9 cellular contexts compared by ENCODE assay signal in the genomic region with DNA sequence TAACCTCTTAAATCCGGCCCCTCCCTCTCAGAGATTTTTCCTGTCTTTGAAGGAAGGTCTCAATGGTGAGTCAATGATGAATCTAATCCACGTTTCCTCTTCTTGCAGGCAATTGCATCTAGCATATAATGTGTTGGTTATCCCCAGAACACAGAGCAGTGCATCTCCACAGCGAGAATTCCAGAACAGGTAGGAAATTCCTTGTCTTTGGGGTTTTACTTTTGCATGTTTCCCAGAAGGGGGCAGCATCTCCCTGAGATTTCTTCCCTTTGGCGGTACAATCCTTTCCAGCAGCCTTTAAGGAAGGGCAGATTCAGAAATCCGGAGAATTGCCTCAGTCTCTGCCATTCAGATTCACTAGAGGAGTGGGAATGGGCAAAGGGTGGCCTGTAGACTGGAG.
DNase-seq lines count a peak whose midpoint lies in the region; ATAC-seq and TF ChIP-seq lines count a peak whose summit lies in the region.
"Had no signal": no experiment of that assay in that cellular context is flagged by ENCODE, and none has a peak within 500 bp of the region (broad histone marks: within the 10 kb centered on the region; RNA-seq: fewer than 3 reads in every experiment).

No MANE protein-coding gene starts in this region.

- H3K4me1 ChIP-seq in upper lobe of left lung = no peaks in the 10 kb centered on the region

- H3K36me3 ChIP-seq in upper lobe of left lung = no peaks in the 10 kb centered on the region

- 9 to 22% methylated on average over 5 of the region's 5 CpGs for WGBS in upper lobe of left lung, 2 donors

- TF ChIP-seq POLR2A in upper lobe of left lung (IDR thresholded peaks at IDR 0.05) = no peak

- no peak overlapping the region for H3K4me3 ChIP-seq in astrocyte of the spinal cord (ENCODE audit: low read depth, low read length)
- H3K4me3 ChIP-seq in upper lobe of left lung = no peak overlapping the region

- TF ChIP-seq CTCF in astrocyte of the spinal cord (IDR thresholded peaks at IDR 0.05; ENCODE audit: low read depth, low read length) = peak; percentile 65
- TF ChIP-seq CTCF in upper lobe of left lung (IDR thresholded peaks at IDR 0.05) = peak in 5 of 6 experiments; percentile 24 to 54 (median 34)

- no peak for ATAC-seq in upper lobe of left lung (ENCODE audit: low FRiP score in 2 of 2)

- peak; percentile 85 for DNase-seq in Daoy (ENCODE audit: low read depth)
- DNase-seq in M059J (ENCODE audit: low read depth) = peak; percentile 77
- peak; percentile 57 for DNase-seq in astrocyte of the spinal cord (ENCODE audit: low read depth, low spot score)
- DNase-seq in inferior parietal cortex (ENCODE audit: extremely low spot score) = peak; percentile 33
- DNase-seq in upper lobe of left lung = no peak
- no peak for DNase-seq in stimulated activated CD4-positive, alpha-beta T cell treated with anti-CD3 and anti-CD28 coated beads, Interleukin-4, amount 100 ng/mL, for 24 hours
- no peak for DNase-seq in T-helper 9 cell
- no peak for DNase-seq in stimulated activated naive CD4-positive, alpha-beta T cell (lab: John Stamatoyannopoulos, UW)
- DNase-seq: naive B cell had no signal

- H3K9me3 ChIP-seq in upper lobe of left lung = no peaks in the 10 kb centered on the region

- in situ Hi-C loops in astrocyte of the spinal cord (cut with HindIII; ENCODE audit: low sequenced_read_pairs) = no loop called here

- H3K27me3 ChIP-seq in upper lobe of left lung = no peaks in the 10 kb centered on the region

- TF ChIP-seq EP300 in upper lobe of left lung (IDR thresholded peaks at IDR 0.05) = no peak

- H3K27ac ChIP-seq in upper lobe of left lung = no peak overlapping the region

Comparison
In these comparisons a context has a peak if more than half of its experiments do, and no peak if none do; other contexts are left out.
1. DNase-seq: peak in Daoy (single experiment), M059J (single experiment), astrocyte of the spinal cord (single experiment) and inferior parietal cortex (single experiment); none in upper lobe of left lung (0 of 2), stimulated activated CD4-positive, alpha-beta T cell treated with anti-CD3 and anti-CD28 coated beads, Interleukin-4, amount 100 ng/mL, for 24 hours (single experiment), T-helper 9 cell (single experiment) and stimulated activated naive CD4-positive, alpha-beta T cell (0 of 6).